Comparison of ENCODE assay signal across 17 cellular contexts in the genomic region with DNA sequence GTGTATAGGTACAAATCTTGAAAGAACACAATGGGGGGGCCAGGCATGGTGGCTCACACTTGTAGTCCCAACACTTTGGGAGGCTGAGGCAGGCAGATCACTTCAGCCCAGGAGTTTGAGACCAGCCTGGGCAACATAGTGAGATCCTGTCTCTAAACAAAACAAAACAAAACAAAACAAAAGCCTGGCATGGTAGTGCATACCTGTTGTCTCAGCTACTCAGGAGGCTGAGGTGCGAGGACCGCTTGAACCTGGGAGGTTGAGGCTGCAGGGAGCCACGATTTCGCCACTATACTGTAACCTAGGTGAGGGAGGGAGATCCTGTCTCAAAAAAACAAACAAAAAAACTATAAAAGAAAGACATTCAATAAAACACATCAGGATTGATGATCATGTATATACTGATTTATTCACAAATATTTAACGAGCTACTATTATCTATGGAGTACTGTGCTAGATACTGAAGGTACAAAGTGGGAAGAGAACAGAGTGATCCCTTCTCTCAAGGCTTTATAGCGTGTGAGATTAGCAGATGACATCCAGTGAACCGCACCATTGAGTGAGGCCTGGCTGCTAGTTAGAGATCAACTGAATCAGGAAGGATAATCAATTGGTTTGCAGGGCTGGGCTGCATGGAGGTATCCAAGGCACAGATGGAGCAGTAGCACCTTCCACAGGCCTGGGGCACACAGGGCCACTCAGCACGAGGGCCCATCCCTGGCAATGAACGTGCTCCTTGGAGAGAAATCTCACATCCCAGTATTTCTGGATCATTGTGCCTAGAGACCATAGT.
"Had no signal": no experiment of that assay in that cellular context is flagged by ENCODE, and none has a peak within 500 bp of the region (broad histone marks: within the 10 kb centered on the region; RNA-seq: fewer than 3 reads in every experiment).

No MANE protein-coding gene starts in this region.

- H3K4me3 Mint-ChIP-seq: activated T-cell treated with anti-CD3 and anti-CD28 coated beads, Interleukin-2, amount 50 U/mL, for 72 hours; effector memory CD8-positive, alpha-beta T cell; natural killer cell treated with Interleukin-12 subunit alpha and Interleukin-12 subunit beta and Interleukin-15 and Interleukin-18, amount 100 ng/mL, for 72 hours; stimulated activated effector memory CD8-positive, alpha-beta T cell treated with anti-CD3 and anti-CD28 coated beads, Interleukin-12 subunit alpha, Interleukin-12 subunit beta, amount 100 ng/mL, for 72 hours had no signal

- H3K27ac Mint-ChIP-seq: activated T-cell treated with anti-CD3 and anti-CD28 coated beads, Interleukin-2, amount 50 U/mL, for 72 hours; natural killer cell treated with Interleukin-12 subunit alpha and Interleukin-12 subunit beta and Interleukin-15 and Interleukin-18, amount 100 ng/mL, for 72 hours; stimulated activated effector memory CD8-positive, alpha-beta T cell treated with anti-CD3 and anti-CD28 coated beads, Interleukin-12 subunit alpha, Interleukin-12 subunit beta, amount 100 ng/mL, for 72 hours had no signal

- H2AFZ ChIP-seq: parathyroid adenoma had no signal

- H3K9ac ChIP-seq: parathyroid adenoma had no signal

- H3K36me3 ChIP-seq: cardiac muscle cell, lower lobe of right lung, neutrophil had no signal

- H3K9me3 ChIP-seq: lower lobe of right lung, neutrophil, testis had no signal

- H3K4me1 ChIP-seq: parathyroid adenoma, testis had no signal

- ATAC-seq: activated T-cell treated with anti-CD3 and anti-CD28 coated beads, Interleukin-2, amount 50 U/mL, for 72 hours; effector memory CD8-positive, alpha-beta T cell; left colon; lower lobe of right lung; natural killer cell treated with Interleukin-12 subunit alpha and Interleukin-12 subunit beta and Interleukin-15 and Interleukin-18, amount 100 ng/mL, for 72 hours; stimulated activated effector memory CD8-positive, alpha-beta T cell treated with anti-CD3 and anti-CD28 coated beads, Interleukin-12 subunit alpha, Interleukin-12 subunit beta, amount 100 ng/mL, for 72 hours had no signal

- DNase-seq: activated CD4-positive, alpha-beta T cell treated with anti-CD3 and anti-CD28 coated beads, Interleukin-2, amount 50 U/mL, for 4 hours; activated effector memory CD4-positive, alpha-beta T cell treated with anti-CD3 and anti-CD28 coated beads, Interleukin-2, amount 50 U/mL, for 16 hours; activated naive CD4-positive, alpha-beta T cell treated with anti-CD3 and anti-CD28 coated beads, Interleukin-2, amount 50 U/mL, for 16 hours; activated T-cell treated with anti-CD3 and anti-CD28 coated beads, Interleukin-2, amount 50 U/mL, for 72 hours; effector memory CD8-positive, alpha-beta T cell; hippocampal formation; islet precursor cell; left colon; lower lobe of right lung; stimulated activated CD4-positive, alpha-beta T cell treated with anti-CD3 and anti-CD28 coated beads, Interleukin-4, amount 100 ng/mL, for 24 hours; T1000; testis had no signal

- H3K27ac ChIP-seq: cardiac muscle cell, lower lobe of right lung, neutrophil, parathyroid adenoma, testis had no signal

- H3K4me1 Mint-ChIP-seq: stimulated activated effector memory CD8-positive, alpha-beta T cell treated with anti-CD3 and anti-CD28 coated beads, Interleukin-12 subunit alpha, Interleukin-12 subunit beta, amount 100 ng/mL, for 72 hours had no signal

- H3K27me3 ChIP-seq: cardiac muscle cell, testis had no signal

- H3K79me2 ChIP-seq: parathyroid adenoma had no signal

- H3K36me3 Mint-ChIP-seq: natural killer cell treated with Interleukin-12 subunit alpha and Interleukin-12 subunit beta and Interleukin-15 and Interleukin-18, amount 100 ng/mL, for 72 hours; stimulated activated effector memory CD8-positive, alpha-beta T cell treated with anti-CD3 and anti-CD28 coated beads, Interleukin-12 subunit alpha, Interleukin-12 subunit beta, amount 100 ng/mL, for 72 hours had no signal

- H3K4me3 ChIP-seq: cardiac muscle cell, lower lobe of right lung, testis had no signal

- H3K9me3 Mint-ChIP-seq: activated T-cell treated with anti-CD3 and anti-CD28 coated beads, Interleukin-2, amount 50 U/mL, for 72 hours; effector memory CD8-positive, alpha-beta T cell; natural killer cell treated with Interleukin-12 subunit alpha and Interleukin-12 subunit beta and Interleukin-15 and Interleukin-18, amount 100 ng/mL, for 72 hours; stimulated activated effector memory CD8-positive, alpha-beta T cell treated with anti-CD3 and anti-CD28 coated beads, Interleukin-12 subunit alpha, Interleukin-12 subunit beta, amount 100 ng/mL, for 72 hours had no signal
